Comparison of ENCODE assay signal across 8 cellular contexts in genomic region chr12:43637116-43637515, GRCh38.
"Had no signal": no experiment of that assay in that cellular context is flagged by ENCODE, and none has a peak within 500 bp of the region (broad histone marks: within the 10 kb centered on the region; RNA-seq: fewer than 3 reads in every experiment).

No MANE protein-coding gene starts in this region.

- FAIRE-seq: HTR-8/SVneo had no signal

- H2AFZ ChIP-seq: GM23248 had no signal

- DNase-seq: GM23248, GOT3, H7, HFFc6, IMR-90 had no signal

- H3K4me1 ChIP-seq: HAP-1 had no signal

- H3K9me3 ChIP-seq: HAP-1 had no signal

- H3K27ac ChIP-seq: GM23248 had no signal

- H3K4me3 ChIP-seq: GM23248, HAP-1 had no signal

- H3K36me3 ChIP-seq: HAP-1 had no signal

- H3K9ac ChIP-seq: GM23248 had no signal

- ATAC-seq: HCT116 had no signal
